ENCODE assay signal across 24 cellular contexts in the genomic region with DNA sequence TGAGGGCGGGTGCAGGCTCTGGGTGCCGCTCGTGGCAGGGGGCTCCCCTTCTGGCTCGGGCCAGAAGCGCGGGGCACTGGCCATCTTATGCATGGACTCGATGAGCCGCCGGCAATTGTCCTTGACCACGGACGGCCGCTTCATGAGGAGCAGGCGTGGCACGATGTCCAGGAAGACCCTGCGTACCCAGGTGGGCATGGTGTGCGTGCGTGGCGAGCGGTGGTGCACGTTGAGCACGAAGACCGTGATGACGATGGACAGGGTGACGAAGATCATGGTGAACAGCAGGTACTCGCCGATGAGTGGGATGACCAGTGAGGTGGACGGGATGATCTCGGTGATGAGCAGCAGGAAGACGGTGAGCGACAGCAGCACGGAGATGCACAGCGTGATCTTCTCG. TPM values are rescaled to one million over a fixed set of nuclear protein-coding genes. Genes with fewer than 3 reads are reported as not detected.
"Had no signal": no experiment of that assay in that cellular context is flagged by ENCODE, and none has a peak within 500 bp of the region (broad histone marks: within the 10 kb centered on the region; RNA-seq: fewer than 3 reads in every experiment).

No MANE protein-coding gene starts in this region.

- H3K9me3 Mint-ChIP-seq: immature natural killer cell had no signal

- H3K27ac ChIP-seq: epithelial cell of prostate, esophagus muscularis mucosa, gastrocnemius medialis, neutrophil, psoas muscle, sigmoid colon, skin epidermis, suprapubic skin, thyroid gland, upper lobe of left lung, vagina had no signal

- H3K27me3 ChIP-seq: thyroid gland, upper lobe of left lung, vagina had no signal

- H3K4me1 Mint-ChIP-seq: immature natural killer cell had no signal

- H3K36me3 Mint-ChIP-seq: naive B cell had no signal

- H3K27ac Mint-ChIP-seq: immature natural killer cell had no signal

- H3K4me3 ChIP-seq: esophagus muscularis mucosa, gastrocnemius medialis, psoas muscle, sigmoid colon, skin epidermis, suprapubic skin, thyroid gland, upper lobe of left lung, vagina had no signal

- ATAC-seq: gastrocnemius medialis, left colon, psoas muscle had no signal

- H3K27me3 Mint-ChIP-seq: naive B cell had no signal

- H3K9me3 ChIP-seq: esophagus muscularis mucosa, gastrocnemius medialis, neutrophil, psoas muscle, sigmoid colon, suprapubic skin, thyroid gland, upper lobe of left lung, vagina had no signal

- H3K4me3 Mint-ChIP-seq: immature natural killer cell, naive B cell had no signal

- DNase-seq: cortex of kidney; effector memory CD4-positive, alpha-beta T cell; gastrocnemius medialis; immature natural killer cell; left colon; mesendoderm; naive B cell; psoas muscle; retina; sigmoid colon; stimulated activated CD4-positive, alpha-beta T cell treated with anti-CD3 and anti-CD28 coated beads, Interleukin-2, amount 100 ng/mL, for 24 hours; stimulated activated CD4-positive, alpha-beta T cell treated with anti-CD3 and anti-CD28 coated beads, Interleukin-4, amount 100 ng/mL, for 4 hours; stimulated activated naive CD4-positive, alpha-beta T cell; thyroid gland had no signal

- H3K36me3 ChIP-seq: esophagus muscularis mucosa, gastrocnemius medialis, neutrophil, sigmoid colon, suprapubic skin, thyroid gland, upper lobe of left lung, vagina had no signal

- H3K4me1 ChIP-seq: gastrocnemius medialis, psoas muscle had no signal

RNA-seq across cellular contexts. Expression of gene CHRNA4, which starts 11.0 kb away (rescaled TPM):
- total RNA-seq: esophagus muscularis mucosa, fibroblast of villous mesenchyme, gastrocnemius medialis, left colon, osteoblast, suprapubic skin had no signal

RNA-seq across cellular contexts. Expression of gene COL20A1, which starts 57.2 kb away (rescaled TPM):
- total RNA-seq: left colon, liver, osteoblast, psoas muscle, sigmoid colon, suprapubic skin, vagina had no signal
